ENCODE assay signal across 7 cellular contexts in genomic region chr18:63511285-63511684, GRCh38. TPM values are rescaled to one million over a fixed set of nuclear protein-coding genes. Genes with fewer than 3 reads are reported as not detected.
A peak's percentile ranks its signal among the peaks of the same experiment; 100 is the strongest.
DNase-seq lines count a peak whose midpoint lies in the region; ATAC-seq and TF ChIP-seq lines count a peak whose summit lies in the region.

No MANE protein-coding gene starts in this region.

- no peaks in the 10 kb centered on the region for H3K36me3 Mint-ChIP-seq in stimulated activated effector memory CD8-positive, alpha-beta T cell treated with anti-CD3 and anti-CD28 coated beads, Interleukin-12 subunit alpha, Interleukin-12 subunit beta, amount 100 ng/mL, for 72 hours

- no peak overlapping the region for H3K4me3 ChIP-seq in WI38 (ENCODE audit: low read depth, low read length)

- no peak overlapping the region for H3K4me3 Mint-ChIP-seq in stimulated activated effector memory CD8-positive, alpha-beta T cell treated with anti-CD3 and anti-CD28 coated beads, Interleukin-12 subunit alpha, Interleukin-12 subunit beta, amount 100 ng/mL, for 72 hours

- H3K9me3 Mint-ChIP-seq in stimulated activated effector memory CD8-positive, alpha-beta T cell treated with anti-CD3 and anti-CD28 coated beads, Interleukin-12 subunit alpha, Interleukin-12 subunit beta, amount 100 ng/mL, for 72 hours = no peaks in the 10 kb centered on the region

- H3K4me1 Mint-ChIP-seq in stimulated activated effector memory CD8-positive, alpha-beta T cell treated with anti-CD3 and anti-CD28 coated beads, Interleukin-12 subunit alpha, Interleukin-12 subunit beta, amount 100 ng/mL, for 72 hours = no peaks in the 10 kb centered on the region

- DNase-seq in ELR (ENCODE audit: low read depth) (peak; percentile 70), LHCN-M2 (ENCODE audit: low read depth) (peak; percentile 55), iris pigment epithelial cell (ENCODE audit: low read depth) (peak; percentile 61), NCI-H524 (lab: John Stamatoyannopoulos, UW) (no peak)
- DNase-seq in stimulated activated effector memory CD8-positive, alpha-beta T cell treated with anti-CD3 and anti-CD28 coated beads, Interleukin-12 subunit alpha, Interleukin-12 subunit beta, amount 100 ng/mL, for 72 hours (ENCODE audit: low spot score in 2 of 2) = no peak
- DNase-seq in effector CD4-positive, alpha-beta T cell = no peak

- H3K27ac Mint-ChIP-seq in stimulated activated effector memory CD8-positive, alpha-beta T cell treated with anti-CD3 and anti-CD28 coated beads, Interleukin-12 subunit alpha, Interleukin-12 subunit beta, amount 100 ng/mL, for 72 hours = no peak overlapping the region

- peak; percentile 72 for TF ChIP-seq CTCF in WI38 (IDR thresholded peaks at IDR 0.05; ENCODE audit: low read depth, low read length)

- no peak for ATAC-seq in stimulated activated effector memory CD8-positive, alpha-beta T cell treated with anti-CD3 and anti-CD28 coated beads, Interleukin-12 subunit alpha, Interleukin-12 subunit beta, amount 100 ng/mL, for 72 hours

RNA-seq across cellular contexts. Expression of gene SERPINB12, which starts 30.9 kb away (rescaled TPM):
- total RNA-seq in LHCN-M2 (2014; rRNA removed) = 0.29 TPM in 1 of 2 replicates, not detected in the other
- polyA plus RNA-seq in LHCN-M2 (2012) = 0.23 TPM

RNA-seq across cellular contexts. Expression of gene SERPINB5, which starts 34.5 kb away (rescaled TPM):
- total RNA-seq in LHCN-M2 (2014; rRNA removed) = not detected in 2 replicates
- polyA plus RNA-seq in LHCN-M2 (2012) = not detected

Comparison
In these comparisons a context has a peak if more than half of its experiments do, and no peak if none do; other contexts are left out.
1. DNase-seq: peak in ELR (single experiment), LHCN-M2 (single experiment) and iris pigment epithelial cell (single experiment); none in stimulated activated effector memory CD8-positive, alpha-beta T cell treated with anti-CD3 and anti-CD28 coated beads, Interleukin-12 subunit alpha, Interleukin-12 subunit beta, amount 100 ng/mL, for 72 hours (0 of 2), effector CD4-positive, alpha-beta T cell (single experiment) and NCI-H524 (0 of 2).